17 cellular contexts compared by ENCODE assay signal in the genomic region with DNA sequence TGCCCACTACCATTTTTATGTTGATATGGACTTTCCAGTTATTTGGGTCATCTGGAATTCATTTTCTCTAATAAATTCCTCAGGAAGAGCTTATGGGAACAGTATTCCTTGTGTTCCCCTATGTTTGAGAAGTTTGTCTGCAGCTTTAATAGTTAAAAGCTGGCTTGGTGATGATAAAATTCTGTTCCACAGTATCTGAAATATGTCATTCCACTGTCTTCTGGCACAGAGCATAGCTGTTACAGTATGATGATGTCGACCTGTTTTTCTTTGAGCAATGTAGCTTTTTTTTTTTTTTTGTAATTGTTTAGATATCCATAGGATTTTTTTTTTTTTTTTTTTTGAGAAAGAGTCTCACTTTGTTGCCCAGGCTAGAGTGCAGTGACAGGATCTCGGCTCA. TPM values are rescaled to one million over a fixed set of nuclear protein-coding genes. Genes with fewer than 3 reads are reported as not detected.
DNase-seq lines count a peak whose midpoint lies in the region; ATAC-seq and TF ChIP-seq lines count a peak whose summit lies in the region.
"Had no signal": no experiment of that assay in that cellular context is flagged by ENCODE, and none has a peak within 500 bp of the region (broad histone marks: within the 10 kb centered on the region; RNA-seq: fewer than 3 reads in every experiment).

No MANE protein-coding gene starts in this region.

- H2AK5ac ChIP-seq in mesendoderm (ENCODE audit: low read length): no peak overlapping the region

- DNase-seq in activated naive CD8-positive, alpha-beta T cell treated with anti-CD3 and anti-CD28 coated beads for 36 hours: no peak
- DNase-seq in SK-N-SH (no peak), fibroblast of mammary gland (ENCODE audit: low read depth) (peak; percentile 42), smooth muscle cell (lab: John Stamatoyannopoulos, UW; ENCODE audit: unreplicated experiment) (no peak), mesendoderm (no peak)
- no peak for DNase-seq in central memory CD4-positive, alpha-beta T cell
- DNase-seq: activated CD4-positive, alpha-beta T cell treated with anti-CD3 and anti-CD28 coated beads for 48 hours; activated naive CD4-positive, alpha-beta T cell treated with anti-CD3 and anti-CD28 coated beads for 36 hours; body of pancreas; foreskin melanocyte; NCI-H1048; NCI-H2029; stimulated activated CD4-positive, alpha-beta T cell treated with anti-CD3 and anti-CD28 coated beads, Interleukin-12 subunit alpha, Interleukin-12 subunit beta, amount 100 ng/mL, for 4 hours; stimulated activated CD8-positive, alpha-beta memory T cell treated with anti-CD3 and anti-CD28 coated beads, Interleukin-4, amount 100 ng/mL, for 48 hours; substantia nigra had no signal

- no peaks in the 10 kb centered on the region for H3K27me3 Mint-ChIP-seq in activated naive CD8-positive, alpha-beta T cell
- no peaks in the 10 kb centered on the region for H3K27me3 Mint-ChIP-seq in activated naive CD8-positive, alpha-beta T cell treated with anti-CD3 and anti-CD28 coated beads for 36 hours

- H3K79me2 ChIP-seq in SK-N-SH (ENCODE audit: insufficient read depth): peaks cover 67% of the 10 kb centered on the region
- H3K79me2 ChIP-seq in smooth muscle cell (ENCODE audit: low read depth): peaks cover 61% of the 10 kb centered on the region
- peaks cover 5% of the 10 kb centered on the region for H3K79me2 ChIP-seq in mesendoderm (ENCODE audit: control insufficient read depth, insufficient read depth, low read length)

- no peak overlapping the region for H3K4me3 Mint-ChIP-seq in activated naive CD8-positive, alpha-beta T cell
- H3K4me3 Mint-ChIP-seq in activated naive CD8-positive, alpha-beta T cell treated with anti-CD3 and anti-CD28 coated beads for 36 hours: no peak overlapping the region
- H3K4me3 Mint-ChIP-seq: activated naive CD4-positive, alpha-beta T cell treated with anti-CD3 and anti-CD28 coated beads for 36 hours had no signal

- H3K9ac ChIP-seq in SK-N-SH (no peak overlapping the region), smooth muscle cell (ENCODE audit: low read depth) (no peak overlapping the region), mesendoderm (ENCODE audit: low read length) (no peak overlapping the region)

- TF ChIP-seq RAD21 in SK-N-SH (IDR thresholded peaks at IDR 0.05; ENCODE audit: low read length): no peak

- peak overlapping the region; percentile 1 for H3K4me2 ChIP-seq in SK-N-SH
- peak overlapping the region; percentile 51 for H3K4me2 ChIP-seq in smooth muscle cell
- H3K4me2 ChIP-seq in mesendoderm (ENCODE audit: low read length): no peak overlapping the region

- H3K27ac ChIP-seq in SK-N-SH (ENCODE audit: low read depth in 2 of 2, low read length in 1 of 2) (peak overlapping the region; percentile 40 to 81; a peak in 3 of 4 replicates), smooth muscle cell (ENCODE audit: low read depth) (peak overlapping the region; percentile 59), mesendoderm (ENCODE audit: low read depth, low read length) (no peak overlapping the region)
- H3K27ac ChIP-seq: body of pancreas had no signal

- no peak for TF ChIP-seq EP300 in SK-N-SH (IDR thresholded peaks at IDR 0.05; ENCODE audit: borderline replicate concordance in 1 of 2, low read depth in 1 of 2, low read length in 1 of 2)

- H4K20me1 ChIP-seq in SK-N-SH (ENCODE audit: insufficient read depth) (no peaks in the 10 kb centered on the region), smooth muscle cell (ENCODE audit: low read depth) (peaks cover 92% of the 10 kb centered on the region)

- no peaks in the 10 kb centered on the region for H3K9me3 Mint-ChIP-seq in activated naive CD8-positive, alpha-beta T cell (ENCODE audit: low read depth)
- H3K9me3 Mint-ChIP-seq in activated naive CD8-positive, alpha-beta T cell treated with anti-CD3 and anti-CD28 coated beads for 36 hours: no peaks in the 10 kb centered on the region
- H3K9me3 Mint-ChIP-seq: activated naive CD4-positive, alpha-beta T cell treated with anti-CD3 and anti-CD28 coated beads for 36 hours had no signal

- no peak overlapping the region for H3K23ac ChIP-seq in mesendoderm (ENCODE audit: low read length)

- H3K9me3 ChIP-seq in SK-N-SH: no peaks in the 10 kb centered on the region
- no peaks in the 10 kb centered on the region for H3K9me3 ChIP-seq in smooth muscle cell (replicated peaks; ENCODE audit: low read depth)
- H3K9me3 ChIP-seq: body of pancreas had no signal

- H4K5ac ChIP-seq in mesendoderm (ENCODE audit: low read length): no peak overlapping the region

- H3K36me3 ChIP-seq in SK-N-SH (replicated peaks in 1 of 2; ENCODE audit: control insufficient read depth in 1 of 2, insufficient read depth in 2 of 2, low read length in 1 of 2): no peaks in the 10 kb centered on the region
- H3K36me3 ChIP-seq in smooth muscle cell (ENCODE audit: low read depth): no peaks in the 10 kb centered on the region
- H3K36me3 ChIP-seq in mesendoderm (ENCODE audit: control insufficient read depth, insufficient read depth, low read length): no peaks in the 10 kb centered on the region

- CTCF ChIA-PET in SK-N-SH (lab: Yijun Ruan, JAX): interaction anchor here (3.3 kb wide), 1 partner anchor 161 kb away, joined by 9 read pairs; no protein-coding TSS in a partner anchor

- H3K4me1 Mint-ChIP-seq in activated naive CD8-positive, alpha-beta T cell (ENCODE audit: low read depth): peaks cover 70% of the 10 kb centered on the region
- peaks cover 58% of the 10 kb centered on the region for H3K4me1 Mint-ChIP-seq in activated naive CD8-positive, alpha-beta T cell treated with anti-CD3 and anti-CD28 coated beads for 36 hours

- POLR2A ChIA-PET in SK-N-SH (lab: Yijun Ruan, JAX): interaction anchor here (1.2 kb wide), 1 partner anchor 43 kb away, joined by 3 read pairs; the partner anchor contains the start of gene NCOA3

- no peaks in the 10 kb centered on the region for H3K9me2 ChIP-seq in SK-N-SH

- H3K4ac ChIP-seq in mesendoderm (ENCODE audit: low read depth, low read length): no peak overlapping the region

- H3K4me3 ChIP-seq in SK-N-SH (ENCODE audit: low read depth in 2 of 2, low read length in 1 of 2): no peak overlapping the region
- H3K4me3 ChIP-seq in fibroblast of mammary gland (ENCODE audit: control insufficient read depth, low read depth, low read length): no peak overlapping the region
- no peak overlapping the region for H3K4me3 ChIP-seq in smooth muscle cell
- H3K4me3 ChIP-seq in mesendoderm (ENCODE audit: low read length): no peak overlapping the region
- H3K4me3 ChIP-seq: body of pancreas had no signal

- H2BK120ac ChIP-seq in mesendoderm (ENCODE audit: low read depth, low read length): no peak overlapping the region

- no peak for ATAC-seq in HG02973 (IDR thresholded peaks at IDR 0.05; ENCODE audit: unreplicated experiment)
- ATAC-seq: body of pancreas had no signal

- peak overlapping the region; percentile 52 for H3K27ac Mint-ChIP-seq in activated naive CD8-positive, alpha-beta T cell
- H3K27ac Mint-ChIP-seq in activated naive CD8-positive, alpha-beta T cell treated with anti-CD3 and anti-CD28 coated beads for 36 hours: no peak overlapping the region

- H3K18ac ChIP-seq in mesendoderm (ENCODE audit: low read length): no peak overlapping the region

- 60% methylated on average over 2 of the region's 2 CpGs for WGBS in SK-N-SH (ENCODE audit: low lambda C conversion rate)
- WGBS in smooth muscle cell (ENCODE audit: low lambda C conversion rate): 76% methylated on average over 2 of the region's 2 CpGs
- WGBS in mesendoderm (ENCODE audit: extremely low coverage, insufficient coverage, low lambda C conversion rate): no CpG with 5 or more reads among the region's 2 CpGs

- peaks cover 31% of the 10 kb centered on the region for H3F3A ChIP-seq in SK-N-SH (replicated peaks; ENCODE audit: insufficient read depth)
- peaks cover 9% of the 10 kb centered on the region for H3F3A ChIP-seq in smooth muscle cell (ENCODE audit: low read depth)

- H3K36me3 Mint-ChIP-seq in activated naive CD8-positive, alpha-beta T cell: peaks cover 8% of the 10 kb centered on the region
- H3K36me3 Mint-ChIP-seq in activated naive CD8-positive, alpha-beta T cell treated with anti-CD3 and anti-CD28 coated beads for 36 hours: peaks cover 39% of the 10 kb centered on the region

- H3K56ac ChIP-seq in mesendoderm (ENCODE audit: low read length): no peak overlapping the region

- H3K4me1 ChIP-seq in SK-N-SH (ENCODE audit: control insufficient read depth in 1 of 2, insufficient read depth in 2 of 2, low read depth in 1 of 2, low read length in 1 of 2) (peaks cover 4 to 25% of the 10 kb centered on the region in 2 experiments; a peak in 3 of 4 replicates), smooth muscle cell (ENCODE audit: low read depth) (peaks cover 32% of the 10 kb centered on the region), mesendoderm (ENCODE audit: control insufficient read depth, low read depth, low read length) (no peaks in the 10 kb centered on the region)

- H2BK15ac ChIP-seq in mesendoderm (replicated peaks; ENCODE audit: low read depth): no peak overlapping the region

- H4K8ac ChIP-seq in mesendoderm (ENCODE audit: low read depth, low read length): no peak overlapping the region

- H3K27me3 ChIP-seq in SK-N-SH (ENCODE audit: insufficient read depth) (no peaks in the 10 kb centered on the region), smooth muscle cell (ENCODE audit: low read depth) (no peaks in the 10 kb centered on the region), mesendoderm (ENCODE audit: insufficient read depth, low read length, poor library complexity) (no peaks in the 10 kb centered on the region)
- H3K27me3 ChIP-seq: body of pancreas had no signal

- H3K79me1 ChIP-seq in mesendoderm (ENCODE audit: low read length): peaks cover 4% of the 10 kb centered on the region

- H2BK5ac ChIP-seq in mesendoderm (ENCODE audit: low read length): no peak overlapping the region

- no peak for TF ChIP-seq CTCF in SK-N-SH (IDR thresholded peaks at IDR 0.05)
- no peak for TF ChIP-seq CTCF in fibroblast of mammary gland (conservative IDR thresholded peaks at IDR 0.05; ENCODE audit: control insufficient read depth, insufficient read depth, low read depth, low read length)
- no peak for TF ChIP-seq CTCF in smooth muscle cell (IDR thresholded peaks at IDR 0.05; ENCODE audit: borderline replicate concordance, insufficient read depth, poor library complexity, severe bottlenecking)

- no peak overlapping the region for H2AFZ ChIP-seq in SK-N-SH (ENCODE audit: low read depth)
- no peak overlapping the region for H2AFZ ChIP-seq in smooth muscle cell (ENCODE audit: low read depth)

TF ChIP-seq in SK-N-SH, 30 proteins besides CTCF, POLR2A, EP300 and RAD21:
- TF ChIP-seq TCF12 (IDR thresholded peaks at IDR 0.05) (peak; percentile 46), NFIC (IDR thresholded peaks at IDR 0.05; ENCODE audit: borderline replicate concordance) (no peak)

RNA-seq across cellular contexts. Expression of gene NCOA3, which starts 43.2 kb away (rescaled TPM):
- 10 to 100 TPM; 58.1 to 66.4 TPM for total RNA-seq in activated naive CD8-positive, alpha-beta T cell treated with anti-CD3 and anti-CD28 coated beads for 36 hours
- 5.8 and 8.3 TPM in 2 replicates for polyA plus RNA-seq in SK-N-SH (2012; rRNA removed)
- 6.4 and 6.7 TPM in 2 replicates for polyA plus RNA-seq in SK-N-SH (2012; cell fraction: cytosol; rRNA removed)
- polyA plus RNA-seq in SK-N-SH (2012; cell fraction: nucleus; rRNA removed): 7.1 and 13.0 TPM in 2 replicates
- total RNA-seq in smooth muscle cell: 25.9 and 28.4 TPM in 2 replicates
- polyA plus RNA-seq in smooth muscle cell: 6.0 and 12.3 TPM in 2 replicates
- 6.1 TPM for polyA plus RNA-seq in mesendoderm (2013, experiment 1 of 2)
- polyA plus RNA-seq in mesendoderm (2013, experiment 2 of 2): 6.3 TPM
